19 cellular contexts compared by ENCODE assay signal in the genomic region with DNA sequence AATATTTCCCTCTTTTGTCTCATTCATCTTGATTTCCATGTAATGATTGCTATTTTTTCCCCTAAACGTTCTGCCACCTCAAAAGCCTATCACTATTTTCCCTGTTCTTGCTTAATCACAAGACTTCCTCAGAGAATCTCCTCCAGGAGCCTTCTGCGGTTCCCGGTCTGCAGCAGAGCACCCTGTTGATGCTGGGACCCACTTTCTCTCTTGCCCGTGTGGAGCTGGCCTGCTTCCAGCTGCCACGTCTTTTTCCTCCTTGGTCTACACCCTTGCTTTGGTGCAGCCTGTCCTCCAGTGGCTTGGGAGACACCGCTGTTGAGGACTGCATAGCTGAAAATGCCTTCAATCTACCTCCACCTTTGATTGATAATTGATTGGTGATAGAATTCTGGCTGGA.
DNase-seq lines count a peak whose midpoint lies in the region; ATAC-seq and TF ChIP-seq lines count a peak whose summit lies in the region.
"Had no signal": no experiment of that assay in that cellular context is flagged by ENCODE, and none has a peak within 500 bp of the region (broad histone marks: within the 10 kb centered on the region; RNA-seq: fewer than 3 reads in every experiment).

No MANE protein-coding gene starts in this region.

- no peak overlapping the region for H3K4me3 Mint-ChIP-seq in GM23338
- H3K4me3 Mint-ChIP-seq: CD4-positive, alpha-beta T cell; HFFc6 had no signal

- H4K20me1 ChIP-seq in GM23338 (replicated peaks; ENCODE audit: insufficient read depth): no peaks in the 10 kb centered on the region

- H3K56ac ChIP-seq in mesendoderm (ENCODE audit: low read length): no peak overlapping the region

- H3K27me3 ChIP-seq in A673 (replicated peaks; ENCODE audit: insufficient read depth, low read depth, low read length, poor library complexity): no peaks in the 10 kb centered on the region
- H3K27me3 ChIP-seq in GM23338 (ENCODE audit: insufficient read depth): no peaks in the 10 kb centered on the region
- H3K27me3 ChIP-seq in mesendoderm (ENCODE audit: insufficient read depth, low read length, poor library complexity): no peaks in the 10 kb centered on the region

- H3K27me3 Mint-ChIP-seq in GM23338 (ENCODE audit: insufficient read depth, low read depth, poor library complexity): no peaks in the 10 kb centered on the region
- H3K27me3 Mint-ChIP-seq: CD4-positive, alpha-beta T cell had no signal

- H3K4me2 ChIP-seq in GM23338 (no peak overlapping the region), mesendoderm (ENCODE audit: low read length) (no peak overlapping the region)

- no peaks in the 10 kb centered on the region for H3K4me1 Mint-ChIP-seq in GM23338

- H3K4me3 ChIP-seq in A673 (ENCODE audit: low read depth, low read length, poor library complexity, severe bottlenecking): peak overlapping the region; percentile 8
- H3K4me3 ChIP-seq in GM23338: no peak overlapping the region
- H3K4me3 ChIP-seq in SK-N-MC: peak overlapping the region; percentile 47
- no peak overlapping the region for H3K4me3 ChIP-seq in mesendoderm (ENCODE audit: low read length)
- H3K4me3 ChIP-seq: GM23248 had no signal

- no peak overlapping the region for H2BK5ac ChIP-seq in mesendoderm (ENCODE audit: low read length)

- H3K9me3 ChIP-seq in A673 (ENCODE audit: low read depth, low read length, poor library complexity, severe bottlenecking) (peaks cover 5% of the 10 kb centered on the region), SK-N-MC (ENCODE audit: low read depth, low read length) (no peaks in the 10 kb centered on the region)
- H3K9me3 ChIP-seq: BE2C, Caco-2 had no signal

- no peaks in the 10 kb centered on the region for H3K36me3 Mint-ChIP-seq in GM23338 (ENCODE audit: low read depth)

- H2AFZ ChIP-seq in GM23338: peak overlapping the region; percentile 38; the same call in 1 of the 2 replicates
- H2AFZ ChIP-seq: GM23248 had no signal

- H3K27ac Mint-ChIP-seq in GM23338: no peak overlapping the region
- H3K27ac Mint-ChIP-seq: CD4-positive, alpha-beta T cell; HFFc6 had no signal

- intact Hi-C loops in A673 (cut with micrococcal nuclease; ENCODE audit: unreplicated experiment): loop anchor here (1.0 to 2.0 kb wide), 2 partner anchors 31 to 90 kb away; no protein-coding TSS in a partner anchor

- H2BK15ac ChIP-seq in mesendoderm (replicated peaks; ENCODE audit: low read depth): no peak overlapping the region

- H3K4ac ChIP-seq in mesendoderm (ENCODE audit: low read depth, low read length): peak overlapping the region; percentile 59

- no peaks in the 10 kb centered on the region for H3K9me2 ChIP-seq in GM23338 (ENCODE audit: insufficient read depth)

- H3K79me2 ChIP-seq in GM23338 (replicated peaks; ENCODE audit: insufficient read depth) (no peaks in the 10 kb centered on the region), mesendoderm (ENCODE audit: control insufficient read depth, insufficient read depth, low read length) (no peaks in the 10 kb centered on the region)

- no peaks in the 10 kb centered on the region for H3K9me3 Mint-ChIP-seq in GM23338
- H3K9me3 Mint-ChIP-seq: CD4-positive, alpha-beta T cell; HFFc6 had no signal

- H3K9ac ChIP-seq in SK-N-MC (ENCODE audit: insufficient read length): peak overlapping the region; percentile 52
- no peak overlapping the region for H3K9ac ChIP-seq in mesendoderm (ENCODE audit: low read length)
- H3K9ac ChIP-seq: GM23248, KMS-11 had no signal

- WGBS in mesendoderm (ENCODE audit: extremely low coverage, insufficient coverage, low lambda C conversion rate): no CpG with 5 or more reads among the region's 6 CpGs

- peaks cover 18% of the 10 kb centered on the region for H3K4me1 ChIP-seq in A673 (ENCODE audit: insufficient read depth, low read length, poor library complexity, severe bottlenecking)
- no peaks in the 10 kb centered on the region for H3K4me1 ChIP-seq in GM23338 (ENCODE audit: insufficient read depth)
- H3K4me1 ChIP-seq in mesendoderm (ENCODE audit: control insufficient read depth, low read depth, low read length): no peaks in the 10 kb centered on the region
- H3K4me1 ChIP-seq: BE2C, Caco-2 had no signal

- no peak overlapping the region for H2BK120ac ChIP-seq in mesendoderm (ENCODE audit: low read depth, low read length)

- TF ChIP-seq CTCF in A673 (conservative IDR thresholded peaks at IDR 0.05; ENCODE audit: low read depth, low read length): no peak
- no peak for TF ChIP-seq CTCF in GM23338 (conservative IDR thresholded peaks at IDR 0.05; ENCODE audit: low read depth in 2 of 2)

- H3K23ac ChIP-seq in mesendoderm (ENCODE audit: low read length): no peak overlapping the region

- peak overlapping the region; percentile 96 for H3K27ac ChIP-seq in A673 (ENCODE audit: low read depth, low read length, poor library complexity, severe bottlenecking)
- no peak overlapping the region for H3K27ac ChIP-seq in GM23338 (ENCODE audit: low read depth)
- H3K27ac ChIP-seq in SK-N-MC: peak overlapping the region; percentile 97
- H3K27ac ChIP-seq in mesendoderm (ENCODE audit: low read depth, low read length): no peak overlapping the region
- H3K27ac ChIP-seq: C4-2B, GM23248, KMS-11 had no signal

- POLR2A ChIA-PET in A673 (lab: Charles Lee; ENCODE audit: low non-redundant PET): interaction anchor here (0.6 kb wide), 1 partner anchor 1864 kb away, joined by 10 read pairs; no protein-coding TSS in a partner anchor

- no peak overlapping the region for H3K18ac ChIP-seq in mesendoderm (ENCODE audit: low read length)

- H4K8ac ChIP-seq in mesendoderm (ENCODE audit: low read depth, low read length): no peak overlapping the region

- CTCF ChIA-PET in A673 (lab: Charles Lee): no interaction called here

- H3K36me3 ChIP-seq in A673 (ENCODE audit: insufficient read depth, low read length, poor library complexity, severe bottlenecking): no peaks in the 10 kb centered on the region
- no peaks in the 10 kb centered on the region for H3K36me3 ChIP-seq in GM23338 (ENCODE audit: insufficient read depth)
- no peaks in the 10 kb centered on the region for H3K36me3 ChIP-seq in SK-N-MC (ENCODE audit: insufficient read depth, low read length)
- H3K36me3 ChIP-seq in mesendoderm (ENCODE audit: control insufficient read depth, insufficient read depth, low read length): no peaks in the 10 kb centered on the region
- H3K36me3 ChIP-seq: BE2C had no signal

- ATAC-seq in GM23338: no peak
- no peak for ATAC-seq in GM18907 (IDR thresholded peaks at IDR 0.05; ENCODE audit: unreplicated experiment)

- no peak overlapping the region for H4K5ac ChIP-seq in mesendoderm (ENCODE audit: low read length)

- no peaks in the 10 kb centered on the region for H3F3A ChIP-seq in GM23338 (replicated peaks; ENCODE audit: low read depth)

- no peak overlapping the region for H2AK5ac ChIP-seq in mesendoderm (ENCODE audit: low read length)

- H3K79me1 ChIP-seq in mesendoderm (ENCODE audit: low read length): no peaks in the 10 kb centered on the region

- no TSS peak for BruUV-seq in A673 (replicated peaks; lab: Mats Ljungman, UMichigan)

- DNase-seq in A673 (ENCODE audit: low spot score) (peak; percentile 84), GM23338 (ENCODE audit: low spot score) (no peak), SK-N-MC (ENCODE audit: low read depth, low spot score) (peak; percentile 48), mesendoderm (no peak), NCI-H2196 treated with DMSO at 0.1 percent for 48 hours (lab: John Stamatoyannopoulos, UW; ENCODE audit: unreplicated experiment) (no peak), NCI-H1694 treated with DMSO at 0.1 percent for 48 hours (lab: John Stamatoyannopoulos, UW) (no peak), cerebellar cortex (ENCODE audit: low spot score) (no peak)
- DNase-seq: ACHN; BE2C; Caco-2; CD4-positive, alpha-beta T cell; DMS79 treated with DMSO at 0.1 percent for 48 hours; GF-D8; GM23248; HCEC 1CT; HFFc6 had no signal

TF ChIP-seq in GM23338, 12 proteins besides CTCF, POLR2A, EP300 and RAD21 (continues in another document):
- no peak for TF ChIP-seq ZNF331 (CRISPR knock-in tag; IDR thresholded peaks at IDR 0.05; ENCODE audit: low read depth)
- no peak for TF ChIP-seq POLR2AphosphoS5 (IDR thresholded peaks at IDR 0.05; ENCODE audit: low read depth)
- TF ChIP-seq ZNF114 (CRISPR knock-in tag; IDR thresholded peaks at IDR 0.05): no peak
- no peak for TF ChIP-seq CREB1 (CRISPR knock-in tag; IDR thresholded peaks at IDR 0.05; ENCODE audit: low read depth)
- TF ChIP-seq, protein P1, sequence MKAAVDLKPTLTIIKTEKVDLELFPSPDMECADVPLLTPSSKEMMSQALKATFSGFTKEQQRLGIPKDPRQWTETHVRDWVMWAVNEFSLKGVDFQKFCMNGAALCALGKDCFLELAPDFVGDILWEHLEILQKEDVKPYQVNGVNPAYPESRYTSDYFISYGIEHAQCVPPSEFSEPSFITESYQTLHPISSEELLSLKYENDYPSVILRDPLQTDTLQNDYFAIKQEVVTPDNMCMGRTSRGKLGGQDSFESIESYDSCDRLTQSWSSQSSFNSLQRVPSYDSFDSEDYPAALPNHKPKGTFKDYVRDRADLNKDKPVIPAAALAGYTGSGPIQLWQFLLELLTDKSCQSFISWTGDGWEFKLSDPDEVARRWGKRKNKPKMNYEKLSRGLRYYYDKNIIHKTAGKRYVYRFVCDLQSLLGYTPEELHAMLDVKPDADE (IDR thresholded peaks at IDR 0.05): no peak
- TF ChIP-seq, protein P2, sequence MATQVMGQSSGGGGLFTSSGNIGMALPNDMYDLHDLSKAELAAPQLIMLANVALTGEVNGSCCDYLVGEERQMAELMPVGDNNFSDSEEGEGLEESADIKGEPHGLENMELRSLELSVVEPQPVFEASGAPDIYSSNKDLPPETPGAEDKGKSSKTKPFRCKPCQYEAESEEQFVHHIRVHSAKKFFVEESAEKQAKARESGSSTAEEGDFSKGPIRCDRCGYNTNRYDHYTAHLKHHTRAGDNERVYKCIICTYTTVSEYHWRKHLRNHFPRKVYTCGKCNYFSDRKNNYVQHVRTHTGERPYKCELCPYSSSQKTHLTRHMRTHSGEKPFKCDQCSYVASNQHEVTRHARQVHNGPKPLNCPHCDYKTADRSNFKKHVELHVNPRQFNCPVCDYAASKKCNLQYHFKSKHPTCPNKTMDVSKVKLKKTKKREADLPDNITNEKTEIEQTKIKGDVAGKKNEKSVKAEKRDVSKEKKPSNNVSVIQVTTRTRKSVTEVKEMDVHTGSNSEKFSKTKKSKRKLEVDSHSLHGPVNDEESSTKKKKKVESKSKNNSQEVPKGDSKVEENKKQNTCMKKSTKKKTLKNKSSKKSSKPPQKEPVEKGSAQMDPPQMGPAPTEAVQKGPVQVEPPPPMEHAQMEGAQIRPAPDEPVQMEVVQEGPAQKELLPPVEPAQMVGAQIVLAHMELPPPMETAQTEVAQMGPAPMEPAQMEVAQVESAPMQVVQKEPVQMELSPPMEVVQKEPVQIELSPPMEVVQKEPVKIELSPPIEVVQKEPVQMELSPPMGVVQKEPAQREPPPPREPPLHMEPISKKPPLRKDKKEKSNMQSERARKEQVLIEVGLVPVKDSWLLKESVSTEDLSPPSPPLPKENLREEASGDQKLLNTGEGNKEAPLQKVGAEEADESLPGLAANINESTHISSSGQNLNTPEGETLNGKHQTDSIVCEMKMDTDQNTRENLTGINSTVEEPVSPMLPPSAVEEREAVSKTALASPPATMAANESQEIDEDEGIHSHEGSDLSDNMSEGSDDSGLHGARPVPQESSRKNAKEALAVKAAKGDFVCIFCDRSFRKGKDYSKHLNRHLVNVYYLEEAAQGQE (IDR thresholded peaks at IDR 0.05; ENCODE audit: unreplicated experiment): no peak
- no peak for TF ChIP-seq STAT1 (IDR thresholded peaks at IDR 0.05; ENCODE audit: unreplicated experiment)
- no peak for TF ChIP-seq EZH2phosphoT487 (IDR thresholded peaks at IDR 0.05; ENCODE audit: unreplicated experiment)

Comparison
In these comparisons a context has a peak if more than half of its experiments do, and no peak if none do; other contexts are left out.
1. DNase-seq: peak in A673 (single experiment) and SK-N-MC (single experiment); none in GM23338 (single experiment), mesendoderm (single experiment), NCI-H2196 treated with DMSO at 0.1 percent for 48 hours (single experiment), NCI-H1694 treated with DMSO at 0.1 percent for 48 hours (single experiment) and cerebellar cortex (single experiment).
2. H3K27ac ChIP-seq: peak in A673 (single experiment) and SK-N-MC (single experiment); none in GM23338 (single experiment) and mesendoderm (single experiment).
3. H3K4me3 ChIP-seq: peak in A673 (single experiment) and SK-N-MC (single experiment); none in GM23338 (single experiment) and mesendoderm (single experiment).